16 cellular contexts compared by ENCODE assay signal in genomic region chr10:131396108-131397010, GRCh38.
DNase-seq lines count a peak whose midpoint lies in the region; ATAC-seq and TF ChIP-seq lines count a peak whose summit lies in the region.
"Had no signal": no experiment of that assay in that cellular context is flagged by ENCODE, and none has a peak within 500 bp of the region (broad histone marks: within the 10 kb centered on the region; RNA-seq: fewer than 3 reads in every experiment).

No MANE protein-coding gene starts in this region.

- no peak overlapping the region for H3K4me3 ChIP-seq in lower lobe of right lung
- H3K4me3 ChIP-seq: gastrocnemius medialis had no signal

- TF ChIP-seq CTCF in VCaP (conservative IDR thresholded peaks at IDR 0.05) (peak; percentile 17; the same call in 1 of the 2 replicates), lower lobe of right lung (IDR thresholded peaks at IDR 0.05) (no peak)

- H3K27ac ChIP-seq in VCaP (no peak overlapping the region), lower lobe of right lung (no peak overlapping the region)
- H3K27ac ChIP-seq: gastrocnemius medialis had no signal

- POLR2A ChIA-PET in HEK293T (lab: Yijun Ruan, JAX) = no interaction called here

- no peaks in the 10 kb centered on the region for H3K9me3 ChIP-seq in lower lobe of right lung
- H3K9me3 ChIP-seq: gastrocnemius medialis had no signal

- H3K27me3 ChIP-seq in lower lobe of right lung (ENCODE audit: low read depth) = peaks cover 14% of the 10 kb centered on the region
- H3K27me3 ChIP-seq: gastrocnemius medialis had no signal

- ATAC-seq in lower lobe of right lung = peak; percentile 54 to 66
- no peak for ATAC-seq in HG02970 (IDR thresholded peaks at IDR 0.05; ENCODE audit: low FRiP score, unreplicated experiment)
- ATAC-seq: T-cell had no signal

- H3K4me1 ChIP-seq in lower lobe of right lung = peaks cover 11% of the 10 kb centered on the region
- H3K4me1 ChIP-seq: gastrocnemius medialis had no signal

- H3K36me3 ChIP-seq in lower lobe of right lung = no peaks in the 10 kb centered on the region
- H3K36me3 ChIP-seq: gastrocnemius medialis had no signal

- CTCF ChIA-PET in HEK293T (lab: Yijun Ruan, JAX) = no interaction called here

- intact Hi-C loops in lower lobe of right lung (cut with DNase I) = no loop called here

- DNase-seq in HEK293T (ENCODE audit: extremely low spot score) = peak; percentile 26
- DNase-seq in lower lobe of right lung = no peak
- peak; percentile 6 for DNase-seq in stromal cell of bone marrow (ENCODE audit: low read depth)
- no peak for DNase-seq in HCEC 1CT
- DNase-seq in activated CD4-positive, alpha-beta T cell treated with anti-CD3 and anti-CD28 coated beads, Interleukin-2, amount 50 U/mL, for 4 hours = no peak
- DNase-seq: activated CD4-positive, alpha-beta memory T cell treated with anti-CD3 and anti-CD28 coated beads, Interleukin-2, amount 10 ng/mL, durations not matched to agents 7 days and 5 days; activated naive CD8-positive, alpha-beta T cell treated with anti-CD3 and anti-CD28 coated beads for 36 hours; activated T-cell treated with anti-CD3 and anti-CD28 coated beads, Interleukin-2, amount 50 U/mL, for 48 hours; GDM1; NCI-H146; NCI-H226; stimulated activated CD8-positive, alpha-beta memory T cell treated with anti-CD3 and anti-CD28 coated beads, Interleukin-4, amount 100 ng/mL, for 48 hours; T-cell had no signal

TF ChIP-seq in HEK293T, 16 proteins besides CTCF, POLR2A, EP300 and RAD21:
- TF ChIP-seq SUZ12 (IDR thresholded peaks at IDR 0.05) (no peak), TARDBP (IDR thresholded peaks at IDR 0.05) (no peak), PKNOX1 (IDR thresholded peaks at IDR 0.05) (no peak), FOXM1 (IDR thresholded peaks at IDR 0.05; ENCODE audit: borderline replicate concordance) (no peak)

Comparison
In these comparisons a context has a peak if more than half of its experiments do, and no peak if none do; other contexts are left out.
1. DNase-seq: peak in HEK293T (single experiment) and stromal cell of bone marrow (single experiment); none in lower lobe of right lung (single experiment), HCEC 1CT (single experiment) and activated CD4-positive, alpha-beta T cell treated with anti-CD3 and anti-CD28 coated beads, Interleukin-2, amount 50 U/mL, for 4 hours (0 of 2).